ENCODE assay signal across 22 cellular contexts in genomic region chr9:125651907-125652306, GRCh38.
"Had no signal": no experiment of that assay in that cellular context is flagged by ENCODE, and none has a peak within 500 bp of the region (broad histone marks: within the 10 kb centered on the region; RNA-seq: fewer than 3 reads in every experiment).

No MANE protein-coding gene starts in this region.

- DNase-seq: activated CD4-positive, alpha-beta T cell treated with anti-CD3 and anti-CD28 coated beads for 48 hours; activated CD8-positive, alpha-beta memory T cell treated with anti-CD3 and anti-CD28 coated beads, Interleukin-2, amount 50 U/mL, for 48 hours; activated CD8-positive, alpha-beta T cell treated with anti-CD3 and anti-CD28 coated beads, Interleukin-2, amount 10 ng/mL, durations not matched to agents 7 days and 5 days; activated naive CD4-positive, alpha-beta T cell; adrenal gland; effector memory CD4-positive, alpha-beta T cell; erythroblast; foreskin keratinocyte; head of caudate nucleus; mammary epithelial cell; nephron progenitor cell; ovary; sigmoid colon; stimulated activated CD4-positive, alpha-beta T cell treated with anti-CD3 and anti-CD28 coated beads, Interleukin-15, amount 100 ng/mL, for 24 hours; stimulated activated CD4-positive, alpha-beta T cell treated with anti-CD3 and anti-CD28 coated beads, Interleukin-4, amount 100 ng/mL, for 24 hours; T-cell; T1000; upper lobe of left lung had no signal

- H3K27ac Mint-ChIP-seq: activated CD8-positive, alpha-beta T cell treated with anti-CD3 and anti-CD28 coated beads, Interleukin-2, amount 10 ng/mL, durations not matched to agents 7 days and 5 days; activated T-helper 1 cell treated with anti-CD3 and anti-CD28 coated beads, Interleukin-12 subunit alpha, Interleukin-12 subunit beta, Interleukin-2, Interleukin-4 antibody, amounts not matched to agents 30 ng/mL and 10 ng/mL and 1 ng/mL, durations not matched to agents 14 hours and 24 hours and 36 hours; nephron progenitor cell; T-cell had no signal

- H3K27ac ChIP-seq: adrenal gland, coronary artery, foreskin keratinocyte, ovary, SK-N-MC, upper lobe of left lung, VCaP had no signal

- H3K9me3 Mint-ChIP-seq: activated T-helper 1 cell treated with anti-CD3 and anti-CD28 coated beads, Interleukin-12 subunit alpha, Interleukin-12 subunit beta, Interleukin-2, Interleukin-4 antibody, amounts not matched to agents 30 ng/mL and 10 ng/mL and 1 ng/mL, durations not matched to agents 14 hours and 24 hours and 36 hours; nephron progenitor cell; T-cell had no signal

- H3K36me3 ChIP-seq: adrenal gland, ovary, sigmoid colon, upper lobe of left lung had no signal

- H3K27me3 ChIP-seq: adrenal gland, foreskin keratinocyte, ovary, sigmoid colon, upper lobe of left lung had no signal

- H3K4me3 ChIP-seq: adrenal gland, coronary artery, ovary, sigmoid colon, SK-N-MC, upper lobe of left lung had no signal

- H3K27me3 Mint-ChIP-seq: T-cell had no signal

- H3K9me3 ChIP-seq: adrenal gland, ovary, sigmoid colon, upper lobe of left lung had no signal

- H3K4me3 Mint-ChIP-seq: activated CD8-positive, alpha-beta T cell treated with anti-CD3 and anti-CD28 coated beads, Interleukin-2, amount 10 ng/mL, durations not matched to agents 7 days and 5 days; activated T-helper 1 cell treated with anti-CD3 and anti-CD28 coated beads, Interleukin-12 subunit alpha, Interleukin-12 subunit beta, Interleukin-2, Interleukin-4 antibody, amounts not matched to agents 30 ng/mL and 10 ng/mL and 1 ng/mL, durations not matched to agents 14 hours and 24 hours and 36 hours; nephron progenitor cell; T-cell had no signal

- ATAC-seq: activated CD8-positive, alpha-beta T cell treated with anti-CD3 and anti-CD28 coated beads, Interleukin-2, amount 10 ng/mL, durations not matched to agents 7 days and 5 days; foreskin keratinocyte; T-cell had no signal
